ENCODE assay signal across 8 cellular contexts in the genomic region with DNA sequence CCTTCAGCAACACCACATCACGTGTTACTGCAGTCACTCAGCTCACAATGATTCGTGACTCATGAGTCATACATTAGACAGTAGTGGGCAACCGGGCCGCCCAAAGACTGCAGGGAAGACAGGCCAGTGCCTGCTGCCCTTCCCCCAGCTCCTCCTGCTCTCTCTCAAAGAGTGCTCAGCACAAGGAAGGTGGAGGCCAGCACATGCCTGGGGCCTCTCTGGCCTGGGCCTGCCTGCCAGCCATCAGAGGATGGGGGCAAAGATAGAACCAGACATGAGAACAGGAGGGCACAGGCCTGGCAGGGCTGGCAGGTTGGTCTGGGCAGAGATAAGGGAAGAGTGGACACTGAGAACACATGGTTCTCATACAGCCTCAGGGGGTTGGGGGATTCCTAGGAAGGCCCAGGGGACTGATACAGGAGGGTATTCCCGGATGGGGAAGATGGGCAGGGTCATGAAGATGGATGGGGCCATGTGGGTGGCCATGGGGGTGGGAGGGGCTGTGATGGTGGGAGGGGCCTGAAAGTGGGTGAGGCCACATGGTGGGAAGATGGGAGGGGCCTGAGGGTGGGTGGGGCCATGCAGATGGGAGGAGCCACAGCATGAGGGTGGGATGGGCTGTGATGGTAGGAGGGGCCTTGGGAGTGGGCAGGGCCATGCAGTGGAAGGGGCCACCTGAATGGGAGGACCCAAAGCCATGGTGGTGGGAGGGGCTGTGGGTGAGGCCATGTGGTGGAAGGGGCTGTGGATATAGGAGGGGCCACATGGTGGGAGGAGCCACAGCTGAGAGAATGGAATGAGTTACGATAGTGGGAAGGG. TPM values are rescaled to one million over a fixed set of nuclear protein-coding genes. Genes with fewer than 3 reads are reported as not detected.
DNase-seq lines count a peak whose midpoint lies in the region; ATAC-seq and TF ChIP-seq lines count a peak whose summit lies in the region.

No MANE protein-coding gene starts in this region.

- H3K9me3 Mint-ChIP-seq in activated CD4-positive, alpha-beta T cell treated with anti-CD3 and anti-CD28 coated beads for 36 hours (ENCODE audit: low read depth), result no peaks in the 10 kb centered on the region
- no peaks in the 10 kb centered on the region for H3K9me3 Mint-ChIP-seq in activated T-helper 17 cell treated with anti-CD3 and anti-CD28 coated beads, Interleukin-2, amount 50 U/mL, for 72 hours
- no peaks in the 10 kb centered on the region for H3K9me3 Mint-ChIP-seq in immature natural killer cell

- no peak overlapping the region for H3K27ac ChIP-seq in spleen

- POLR2A ChIA-PET in activated CD4-positive, alpha-beta T cell treated with anti-CD3 and anti-CD28 coated beads for 36 hours (lab: Charles Lee), result no interaction called here

- TF ChIP-seq POLR2A in spleen (IDR thresholded peaks at IDR 0.05), result no peak

- H3K27ac Mint-ChIP-seq in activated CD4-positive, alpha-beta T cell treated with anti-CD3 and anti-CD28 coated beads for 36 hours, result no peak overlapping the region
- no peak overlapping the region for H3K27ac Mint-ChIP-seq in activated T-helper 17 cell treated with anti-CD3 and anti-CD28 coated beads, Interleukin-2, amount 50 U/mL, for 72 hours
- peak overlapping the region in 2 of 6 donors; percentile 17 to 45 for H3K27ac Mint-ChIP-seq in immature natural killer cell

- H3K4me1 ChIP-seq in spleen, result no peaks in the 10 kb centered on the region

- DNase-seq in activated CD4-positive, alpha-beta T cell treated with anti-CD3 and anti-CD28 coated beads for 36 hours, result peak; percentile 65
- DNase-seq in activated CD4-positive, alpha-beta T cell treated with anti-CD3 and anti-CD28 coated beads for 4 hours, result no peak
- DNase-seq in HuH-7 (ENCODE audit: low spot score), result peak; percentile 37
- DNase-seq in immature natural killer cell, result peak; percentile 32 to 38 (median 37)
- no peak for DNase-seq in NCI-H2081 (lab: John Stamatoyannopoulos, UW)
- no peak for DNase-seq in spleen

- H3K36me3 Mint-ChIP-seq in activated CD4-positive, alpha-beta T cell treated with anti-CD3 and anti-CD28 coated beads for 36 hours (ENCODE audit: low read depth), result no peaks in the 10 kb centered on the region
- H3K36me3 Mint-ChIP-seq in activated T-helper 17 cell treated with anti-CD3 and anti-CD28 coated beads, Interleukin-2, amount 50 U/mL, for 72 hours (ENCODE audit: low read depth), result no peaks in the 10 kb centered on the region
- H3K36me3 Mint-ChIP-seq in immature natural killer cell, result peaks cover 0 to 11% (median 6%) of the 10 kb centered on the region in 3 donors

- H3K4me3 ChIP-seq in spleen, result no peak overlapping the region

- WGBS in spleen, 5 donors, result 67 to 83% (median 75%) methylated on average over 6 of the region's 6 CpGs

- no peaks in the 10 kb centered on the region for H3K27me3 ChIP-seq in spleen (replicated peaks in 1 of 7)

- H3K4me1 Mint-ChIP-seq in activated CD4-positive, alpha-beta T cell treated with anti-CD3 and anti-CD28 coated beads for 36 hours, result no peaks in the 10 kb centered on the region
- H3K4me1 Mint-ChIP-seq in activated T-helper 17 cell treated with anti-CD3 and anti-CD28 coated beads, Interleukin-2, amount 50 U/mL, for 72 hours, result peaks cover 4% of the 10 kb centered on the region
- H3K4me1 Mint-ChIP-seq in immature natural killer cell, result peaks cover 0 to 5% of the 10 kb centered on the region in 2 donors

- no peaks in the 10 kb centered on the region for H3K9me3 ChIP-seq in spleen

- no peak for TF ChIP-seq CTCF in spleen (IDR thresholded peaks at IDR 0.05 in 8 of 11, conservative IDR thresholded peaks at IDR 0.05 in 3 of 11)

- H3K27me3 Mint-ChIP-seq in activated CD4-positive, alpha-beta T cell treated with anti-CD3 and anti-CD28 coated beads for 36 hours, result no peaks in the 10 kb centered on the region
- H3K27me3 Mint-ChIP-seq in activated T-helper 17 cell treated with anti-CD3 and anti-CD28 coated beads, Interleukin-2, amount 50 U/mL, for 72 hours, result no peaks in the 10 kb centered on the region
- H3K27me3 Mint-ChIP-seq in immature natural killer cell (ENCODE audit: low read depth in 3 of 3), result no peaks in the 10 kb centered on the region

- H3K36me3 ChIP-seq in spleen, result peaks cover 0 to 87% (median 8%) of the 10 kb centered on the region in 6 donors

- CTCF ChIA-PET in activated CD4-positive, alpha-beta T cell treated with anti-CD3 and anti-CD28 coated beads for 36 hours (lab: Charles Lee), result no interaction called here

- intact Hi-C loops in activated CD4-positive, alpha-beta T cell treated with anti-CD3 and anti-CD28 coated beads for 36 hours (cut with DNase I, micrococcal nuclease), result no loop called here
- intact Hi-C loops in spleen (cut with DNase I; ENCODE audit: low total_unique reads), result no loop called here

- H3K4me3 Mint-ChIP-seq in activated CD4-positive, alpha-beta T cell treated with anti-CD3 and anti-CD28 coated beads for 36 hours, result no peak overlapping the region
- H3K4me3 Mint-ChIP-seq in activated T-helper 17 cell treated with anti-CD3 and anti-CD28 coated beads, Interleukin-2, amount 50 U/mL, for 72 hours, result no peak overlapping the region
- H3K4me3 Mint-ChIP-seq in immature natural killer cell, result no peak overlapping the region

- ATAC-seq in activated CD4-positive, alpha-beta T cell treated with anti-CD3 and anti-CD28 coated beads for 36 hours, result peak; percentile 90
- ATAC-seq in activated T-helper 17 cell treated with anti-CD3 and anti-CD28 coated beads, Interleukin-2, amount 50 U/mL, for 72 hours (replicated peaks), result peak; percentile 46
- ATAC-seq in HG03432 (IDR thresholded peaks at IDR 0.05; ENCODE audit: unreplicated experiment), result no peak

RNA-seq across cellular contexts. Expression of a gene that starts 29.0 kb away (rescaled TPM):
- total RNA-seq in activated CD4-positive, alpha-beta T cell treated with anti-CD3 and anti-CD28 coated beads for 36 hours, result 10 to 100 TPM; 28.1 to 29.3 TPM
- 10 to 100 TPM; 20.0 to 37.5 TPM for total RNA-seq in activated T-helper 17 cell treated with anti-CD3 and anti-CD28 coated beads, Interleukin-2, amount 50 U/mL, for 72 hours
- polyA plus RNA-seq in immature natural killer cell, result 10 to 100 TPM; 21.6 to 43.9 (median 43.1) TPM
- 10 to 100 TPM; 15.7 to 23.1 (median 18.2) TPM for total RNA-seq in spleen
- polyA plus RNA-seq in spleen, result 10 to 100 TPM; 10.6 to 14.5 (median 11.2) TPM

RNA-seq across cellular contexts. Expression of a gene that starts 37.7 kb away (rescaled TPM):
- total RNA-seq in activated CD4-positive, alpha-beta T cell treated with anti-CD3 and anti-CD28 coated beads for 36 hours, result under 1 TPM; 0.32 to 0.66 TPM
- total RNA-seq in activated T-helper 17 cell treated with anti-CD3 and anti-CD28 coated beads, Interleukin-2, amount 50 U/mL, for 72 hours, result 1 to 10 TPM in 1 of 2 donors, under 1 TPM in 1; 0.82 to 1.2 TPM
- polyA plus RNA-seq in immature natural killer cell, result 10 to 100 TPM in 2 of 3 donors, 1 to 10 TPM in 1; 5.1 to 13.6 (median 12.2) TPM
- 10 to 100 TPM; 30.3 to 61.5 (median 47.5) TPM for total RNA-seq in spleen
- polyA plus RNA-seq in spleen, result 10 to 100 TPM in 2 of 3 donors, 1 to 10 TPM in 1; 4.6 to 25.2 (median 15.9) TPM

Comparison
In these comparisons a context has a peak if more than half of its experiments do, and no peak if none do; other contexts are left out.
1. DNase-seq: peak in activated CD4-positive, alpha-beta T cell treated with anti-CD3 and anti-CD28 coated beads for 36 hours (single experiment), HuH-7 (single experiment) and immature natural killer cell (3 of 3); none in activated CD4-positive, alpha-beta T cell treated with anti-CD3 and anti-CD28 coated beads for 4 hours (0 of 2), NCI-H2081 (0 of 2) and spleen (single experiment).
2. RNA of a gene that starts 37.7 kb away (total RNA-seq): 30.3 to 61.5 TPM in spleen; 0.82 to 1.2 TPM in activated T-helper 17 cell treated with anti-CD3 and anti-CD28 coated beads, Interleukin-2, amount 50 U/mL, for 72 hours and 0.32 to 0.66 TPM in activated CD4-positive, alpha-beta T cell treated with anti-CD3 and anti-CD28 coated beads for 36 hours; every median in the first group is over 10 times any median in the second.